24 cellular contexts compared by ENCODE assay signal in genomic region chr5:54936201-54936600, GRCh38.
"Had no signal": no experiment of that assay in that cellular context is flagged by ENCODE, and none has a peak within 500 bp of the region (broad histone marks: within the 10 kb centered on the region; RNA-seq: fewer than 3 reads in every experiment).

No MANE protein-coding gene starts in this region.

- H3K9me3 ChIP-seq: breast epithelium, neutrophil, prostate gland, uterus had no signal

- H3K4me3 ChIP-seq: breast epithelium, dorsolateral prefrontal cortex, prostate gland, skin epidermis, uterus had no signal

- H3K36me3 ChIP-seq: breast epithelium, neutrophil, prostate gland, uterus had no signal

- H3K4me1 ChIP-seq: breast epithelium, prostate gland, uterus had no signal

- H3K27me3 ChIP-seq: breast epithelium, uterus had no signal

- DNase-seq: activated CD4-positive, alpha-beta T cell treated with anti-CD3 and anti-CD28 coated beads for 4 hours; activated CD4-positive, alpha-beta T cell treated with anti-CD3 and anti-CD28 coated beads, Interleukin-2, amount 50 U/mL, for 4 hours; activated naive CD4-positive, alpha-beta T cell; activated T-cell treated with anti-CD3 and anti-CD28 coated beads for 4 hours; activated T-cell treated with anti-CD3 and anti-CD28 coated beads, Interleukin-2, amount 50 U/mL, for 72 hours; central memory CD4-positive, alpha-beta T cell; dorsolateral prefrontal cortex; effector memory CD4-positive, alpha-beta T cell; erythroblast; foreskin fibroblast; head of caudate nucleus; hippocampal formation; left cardiac atrium; mammary epithelial cell; naive B cell; nephron progenitor cell; retina; stimulated activated CD4-positive, alpha-beta T cell treated with anti-CD3 and anti-CD28 coated beads, Interleukin-4, amount 100 ng/mL, for 24 hours; substantia nigra; uterus had no signal
